In the genomic region with DNA sequence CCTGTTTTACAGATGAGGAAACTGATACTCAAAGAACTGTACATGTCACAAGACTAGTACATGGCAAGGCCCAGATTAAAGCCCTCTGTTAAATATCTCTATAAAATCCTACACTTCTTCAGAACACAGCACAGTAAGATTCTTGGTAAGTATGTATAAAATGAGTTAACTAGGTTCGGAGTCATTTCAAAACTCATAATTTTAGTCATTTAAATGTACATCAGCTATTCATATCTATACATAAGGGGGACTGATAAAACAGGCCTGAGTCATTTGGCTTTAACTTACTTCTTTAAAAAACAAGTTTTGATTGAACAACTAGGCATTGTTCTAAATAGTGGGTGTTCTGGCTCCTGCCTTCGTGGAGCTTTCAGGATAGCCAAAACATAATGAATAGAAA, we compare ENCODE assay signal across 17 cellular contexts.
DNase-seq lines count a peak whose midpoint lies in the region; ATAC-seq and TF ChIP-seq lines count a peak whose summit lies in the region.
"Had no signal": no experiment of that assay in that cellular context is flagged by ENCODE, and none has a peak within 500 bp of the region (broad histone marks: within the 10 kb centered on the region; RNA-seq: fewer than 3 reads in every experiment).

No MANE protein-coding gene starts in this region.

- 72% methylated on average over 2 of the region's 2 CpGs for WGBS in prostate gland

- no peak for TF ChIP-seq CTCF in prostate gland (IDR thresholded peaks at IDR 0.05)
- TF ChIP-seq CTCF in left ventricle myocardium inferior (IDR thresholded peaks at IDR 0.05; ENCODE audit: borderline replicate concordance), result no peak

- no peak overlapping the region for H3K4me3 ChIP-seq in prostate gland
- H3K4me3 ChIP-seq in left ventricle myocardium inferior, result no peak overlapping the region

- intact Hi-C loops in prostate gland (cut with DNase I), result no loop called here
- intact Hi-C loops in left ventricle myocardium inferior (cut with micrococcal nuclease), result loop anchor here (10.0 kb wide), 1 partner anchor 62 kb away; no protein-coding TSS in a partner anchor

- peaks cover 11% of the 10 kb centered on the region for H3K4me1 Mint-ChIP-seq in activated T-cell treated with anti-CD3 and anti-CD28 coated beads, Interleukin-2, amount 50 U/mL, for 4 hours (ENCODE audit: low read depth)
- H3K4me1 Mint-ChIP-seq in T-helper 2 cell treated with Interferon-gamma antibody and Interleukin-4, amounts not matched to agents 5 μg/mL and 100 μg/mL, for 36 hours (ENCODE audit: low read depth), result peaks cover 27% of the 10 kb centered on the region
- H3K4me1 Mint-ChIP-seq in stimulated activated naive B cell treated with anti-CD40 and anti-IgM and Interleukin-4, amounts not matched to agents 10 μg/mL and 1 μg/mL and 100 μg/mL, for 72 hours, result peaks cover 13 to 17% of the 10 kb centered on the region in 2 donors
- H3K4me1 Mint-ChIP-seq: B cell had no signal

- H3K4me3 Mint-ChIP-seq in activated T-cell treated with anti-CD3 and anti-CD28 coated beads, Interleukin-2, amount 50 U/mL, for 4 hours, result no peak overlapping the region
- no peak overlapping the region for H3K4me3 Mint-ChIP-seq in T-helper 2 cell treated with Interferon-gamma antibody and Interleukin-4, amounts not matched to agents 5 μg/mL and 100 μg/mL, for 36 hours
- H3K4me3 Mint-ChIP-seq in stimulated activated naive B cell treated with anti-CD40 and anti-IgM and Interleukin-4, amounts not matched to agents 10 μg/mL and 1 μg/mL and 100 μg/mL, for 72 hours, result no peak overlapping the region
- H3K4me3 Mint-ChIP-seq: B cell; CD4-positive, alpha-beta T cell had no signal

- ATAC-seq in activated T-cell treated with anti-CD3 and anti-CD28 coated beads, Interleukin-2, amount 50 U/mL, for 4 hours, result peak; percentile 89 to 90
- ATAC-seq in HG02610 (IDR thresholded peaks at IDR 0.05; ENCODE audit: unreplicated experiment), result peak; percentile 75
- ATAC-seq in stimulated activated naive B cell treated with anti-CD40 and anti-IgM and Interleukin-4, amounts not matched to agents 10 μg/mL and 1 μg/mL and 100 μg/mL, for 72 hours (replicated peaks), result peak; percentile 48 to 67
- ATAC-seq: HCT116, Panc1, Right ventricle myocardium inferior had no signal

- H3K36me3 Mint-ChIP-seq in activated T-cell treated with anti-CD3 and anti-CD28 coated beads, Interleukin-2, amount 50 U/mL, for 4 hours (ENCODE audit: insufficient read depth), result peaks cover 67% of the 10 kb centered on the region
- peaks cover 51% of the 10 kb centered on the region for H3K36me3 Mint-ChIP-seq in T-helper 2 cell treated with Interferon-gamma antibody and Interleukin-4, amounts not matched to agents 5 μg/mL and 100 μg/mL, for 36 hours (ENCODE audit: low read depth)
- H3K36me3 Mint-ChIP-seq in stimulated activated naive B cell treated with anti-CD40 and anti-IgM and Interleukin-4, amounts not matched to agents 10 μg/mL and 1 μg/mL and 100 μg/mL, for 72 hours, result peaks cover 50 to 65% of the 10 kb centered on the region in 2 donors

- peak overlapping the region; percentile 20 for H3K27ac Mint-ChIP-seq in T-helper 2 cell treated with Interferon-gamma antibody and Interleukin-4, amounts not matched to agents 5 μg/mL and 100 μg/mL, for 36 hours
- H3K27ac Mint-ChIP-seq in stimulated activated naive B cell treated with anti-CD40 and anti-IgM and Interleukin-4, amounts not matched to agents 10 μg/mL and 1 μg/mL and 100 μg/mL, for 72 hours, result no peak overlapping the region
- H3K27ac Mint-ChIP-seq: B cell; CD4-positive, alpha-beta T cell had no signal

- no peaks in the 10 kb centered on the region for H3K9me3 ChIP-seq in prostate gland
- peaks cover 22% of the 10 kb centered on the region for H3K9me3 ChIP-seq in left ventricle myocardium inferior (replicated peaks)

- no peak for DNase-seq in activated T-cell treated with anti-CD3 and anti-CD28 coated beads, Interleukin-2, amount 50 U/mL, for 4 hours
- DNase-seq in activated T-cell treated with anti-CD3 and anti-CD28 coated beads for 4 hours (no peak), prostate gland (ENCODE audit: low spot score) (no peak), left ventricle myocardium inferior (no peak)
- DNase-seq in T-helper 2 cell treated with Interferon-gamma antibody and Interleukin-4, amounts not matched to agents 5 μg/mL and 100 μg/mL, for 36 hours (ENCODE audit: low spot score), result no peak
- DNase-seq in stimulated activated naive B cell treated with anti-CD40 and anti-IgM and Interleukin-4, amounts not matched to agents 10 μg/mL and 1 μg/mL and 100 μg/mL, for 72 hours, result no peak
- DNase-seq: CD4-positive, alpha-beta T cell; DMS79 treated with DMSO at 0.1 percent for 48 hours; NCI-H1105 treated with DMSO at 0.1 percent for 48 hours; NCI-H187; NCI-H446; NCI-H748 treated with DMSO at 0.1 percent for 48 hours had no signal

- H3K27me3 ChIP-seq in prostate gland (replicated peaks; ENCODE audit: insufficient read depth) (no peaks in the 10 kb centered on the region), left ventricle myocardium inferior (ENCODE audit: low read depth) (no peaks in the 10 kb centered on the region)

- H3K4me1 ChIP-seq in prostate gland (replicated peaks), result no peaks in the 10 kb centered on the region
- peaks cover 13% of the 10 kb centered on the region for H3K4me1 ChIP-seq in left ventricle myocardium inferior

- no peak for TF ChIP-seq POLR2A in prostate gland (IDR thresholded peaks at IDR 0.05)

- H3K27ac ChIP-seq in prostate gland, result no peak overlapping the region
- H3K27ac ChIP-seq in left ventricle myocardium inferior (replicated peaks), result no peak overlapping the region

- peaks cover 16% of the 10 kb centered on the region for H3K9me3 Mint-ChIP-seq in activated T-cell treated with anti-CD3 and anti-CD28 coated beads, Interleukin-2, amount 50 U/mL, for 4 hours
- H3K9me3 Mint-ChIP-seq in T-helper 2 cell treated with Interferon-gamma antibody and Interleukin-4, amounts not matched to agents 5 μg/mL and 100 μg/mL, for 36 hours, result peaks cover 43% of the 10 kb centered on the region
- peaks cover 5 to 6% of the 10 kb centered on the region in 2 donors for H3K9me3 Mint-ChIP-seq in stimulated activated naive B cell treated with anti-CD40 and anti-IgM and Interleukin-4, amounts not matched to agents 10 μg/mL and 1 μg/mL and 100 μg/mL, for 72 hours

- H3K36me3 ChIP-seq in prostate gland, result no peaks in the 10 kb centered on the region
- H3K36me3 ChIP-seq in left ventricle myocardium inferior, result peaks cover 24% of the 10 kb centered on the region

- H3K27me3 Mint-ChIP-seq in activated T-cell treated with anti-CD3 and anti-CD28 coated beads, Interleukin-2, amount 50 U/mL, for 4 hours (ENCODE audit: low read depth), result no peaks in the 10 kb centered on the region
- no peaks in the 10 kb centered on the region for H3K27me3 Mint-ChIP-seq in T-helper 2 cell treated with Interferon-gamma antibody and Interleukin-4, amounts not matched to agents 5 μg/mL and 100 μg/mL, for 36 hours (ENCODE audit: low read depth)
- no peaks in the 10 kb centered on the region for H3K27me3 Mint-ChIP-seq in stimulated activated naive B cell treated with anti-CD40 and anti-IgM and Interleukin-4, amounts not matched to agents 10 μg/mL and 1 μg/mL and 100 μg/mL, for 72 hours
- H3K27me3 Mint-ChIP-seq: B cell; CD4-positive, alpha-beta T cell had no signal
